ENCODE assay signal across 8 cellular contexts in the genomic region with DNA sequence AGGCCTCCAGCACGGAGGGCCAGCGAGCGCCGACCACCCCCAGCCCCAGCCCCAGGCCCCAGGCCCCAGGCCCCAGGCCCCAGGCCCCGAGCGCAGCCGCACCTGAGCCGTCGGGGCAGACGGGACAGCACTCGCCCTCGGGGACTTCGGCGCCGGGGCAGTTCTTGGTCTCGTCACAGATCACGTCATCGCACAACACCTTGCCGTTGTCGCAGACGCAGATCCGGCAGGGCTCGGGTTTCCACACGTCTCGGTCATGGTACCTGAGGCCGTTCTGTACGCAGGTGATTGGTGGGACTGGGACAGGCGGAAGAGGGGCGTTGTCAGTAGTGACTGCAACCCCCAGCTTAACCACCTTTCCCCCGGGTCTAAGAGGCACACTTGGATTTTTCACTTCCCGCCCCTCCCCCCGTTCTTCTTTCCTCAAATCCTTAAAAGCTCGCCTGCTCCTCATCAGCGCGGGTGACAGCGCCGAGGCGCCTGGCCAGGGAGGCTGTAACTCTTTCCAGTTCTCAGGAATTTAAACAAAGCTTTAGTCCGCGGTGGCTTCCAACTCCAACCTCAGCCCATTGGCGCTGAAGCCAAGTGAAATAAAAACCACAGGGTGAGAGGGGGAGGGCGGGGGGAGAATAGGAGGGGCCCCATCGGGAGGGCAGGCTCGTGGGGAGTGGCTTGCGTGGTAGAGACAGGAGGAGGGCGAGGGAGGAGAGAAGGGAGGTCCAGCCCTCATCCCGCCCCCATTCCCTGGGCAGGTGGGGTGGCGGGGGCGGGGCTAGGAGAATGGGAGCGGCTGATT. TPM values are rescaled to one million over a fixed set of nuclear protein-coding genes. Genes with fewer than 3 reads are reported as not detected.
DNase-seq lines count a peak whose midpoint lies in the region; ATAC-seq, FAIRE-seq and TF ChIP-seq lines count a peak whose summit lies in the region.

No MANE protein-coding gene starts in this region.

- H3K27ac Mint-ChIP-seq in activated naive CD8-positive, alpha-beta T cell, result no peak overlapping the region
- H3K27ac Mint-ChIP-seq in progenitor cell of endocrine pancreas, result peak overlapping the region; percentile 98

- FAIRE-seq in urothelium cell line (lab: Jason Lieb, UNC), result peak; percentile 88

- peaks cover 27% of the 10 kb centered on the region for H3K4me1 ChIP-seq in A673 (ENCODE audit: insufficient read depth, low read length, poor library complexity, severe bottlenecking)

- peaks cover 23% of the 10 kb centered on the region for H3K27me3 Mint-ChIP-seq in activated naive CD8-positive, alpha-beta T cell
- H3K27me3 Mint-ChIP-seq in progenitor cell of endocrine pancreas, result peaks cover 39% of the 10 kb centered on the region

- TF ChIP-seq CTCF in A673 (conservative IDR thresholded peaks at IDR 0.05; ENCODE audit: low read depth, low read length), result no peak
- TF ChIP-seq CTCF in progenitor cell of endocrine pancreas (IDR thresholded peaks at IDR 0.05; ENCODE audit: unreplicated experiment), result no peak

- H3K9me3 ChIP-seq in A673 (ENCODE audit: low read depth, low read length, poor library complexity, severe bottlenecking), result no peaks in the 10 kb centered on the region

- no peaks in the 10 kb centered on the region for H3K9me3 Mint-ChIP-seq in activated naive CD8-positive, alpha-beta T cell (ENCODE audit: low read depth)
- no peaks in the 10 kb centered on the region for H3K9me3 Mint-ChIP-seq in progenitor cell of endocrine pancreas (ENCODE audit: low read depth)

- CTCF ChIA-PET in A673 (lab: Charles Lee), result interaction anchor here (0.5 to 2.3 kb wide), 27 partner anchors 13 to 936 kb away, joined by 3 to 25 read pairs (median 5); a partner anchor contains a TSS

- peaks cover 18% of the 10 kb centered on the region for H3K4me1 Mint-ChIP-seq in activated naive CD8-positive, alpha-beta T cell (ENCODE audit: low read depth)
- peaks cover 6% of the 10 kb centered on the region for H3K4me1 Mint-ChIP-seq in progenitor cell of endocrine pancreas (ENCODE audit: low read depth)

- DNase-seq in A673 (ENCODE audit: low spot score), result peak; percentile 94
- DNase-seq in LHCN-M2 (ENCODE audit: low read depth), result peak; percentile 98
- DNase-seq in cardiac septum (ENCODE audit: low spot score), result peak; percentile 90
- peak; percentile 68 for DNase-seq in progenitor cell of endocrine pancreas (ENCODE audit: low spot score, unreplicated experiment)
- peak; percentile 97 for DNase-seq in urothelium cell line (ENCODE audit: low spot score)

- peak overlapping the region; percentile 80 for H3K4me3 Mint-ChIP-seq in activated naive CD8-positive, alpha-beta T cell
- H3K4me3 Mint-ChIP-seq in progenitor cell of endocrine pancreas (ENCODE audit: low read depth), result peak overlapping the region; percentile 76

- peak overlapping the region; percentile 49 for H3K4me3 ChIP-seq in A673 (ENCODE audit: low read depth, low read length, poor library complexity, severe bottlenecking)

- POLR2A ChIA-PET in A673 (lab: Charles Lee; ENCODE audit: low non-redundant PET), result interaction anchor here (0.6 kb wide), 2 partner anchors 12 to 87 kb away, joined by 4 to 24 read pairs; no protein-coding TSS in a partner anchor

- H3K27me3 ChIP-seq in A673 (replicated peaks; ENCODE audit: insufficient read depth, low read depth, low read length, poor library complexity), result peaks cover 19% of the 10 kb centered on the region

- H3K36me3 Mint-ChIP-seq in activated naive CD8-positive, alpha-beta T cell, result no peaks in the 10 kb centered on the region
- H3K36me3 Mint-ChIP-seq in progenitor cell of endocrine pancreas (ENCODE audit: insufficient read depth), result no peaks in the 10 kb centered on the region

- no peak overlapping the region for H3K27ac ChIP-seq in A673 (ENCODE audit: low read depth, low read length, poor library complexity, severe bottlenecking)

- no TSS peak for BruUV-seq in A673 (replicated peaks; lab: Mats Ljungman, UMichigan)

- H3K36me3 ChIP-seq in A673 (ENCODE audit: insufficient read depth, low read length, poor library complexity, severe bottlenecking), result no peaks in the 10 kb centered on the region

- intact Hi-C loops in A673 (cut with micrococcal nuclease; ENCODE audit: unreplicated experiment), result loop anchor here (1.0 kb wide), 2 partner anchors 73 to 97 kb away; no protein-coding TSS in a partner anchor
- intact Hi-C loops in cardiac septum (cut with DNase I), result loop anchor here (1.0 to 2.0 kb wide), 2 partner anchors 31 to 97 kb away; no protein-coding TSS in a partner anchor

- ATAC-seq in GM18909 (IDR thresholded peaks at IDR 0.05; ENCODE audit: poor library complexity, unreplicated experiment) (peak; percentile 29), SK-N-SH treated with all-trans-retinoic acid at 6 μM for 48 hours (peak; percentile 74)

TF ChIP-seq in SK-N-SH treated with all-trans-retinoic acid at 6 μM for 48 hours, 23 proteins besides CTCF, POLR2A, EP300 and RAD21:
- peak; percentile 46; the same call in 1 of the 2 replicates for TF ChIP-seq TOX (CRISPR knock-in tag; IDR thresholded peaks at IDR 0.05; ENCODE audit: borderline replicate concordance)
- TF ChIP-seq TCF4 (CRISPR knock-in tag; IDR thresholded peaks at IDR 0.05; ENCODE audit: borderline replicate concordance), result no peak
- TF ChIP-seq RARB (CRISPR knock-in tag; IDR thresholded peaks at IDR 0.05), result no peak
- TF ChIP-seq, protein P1, sequence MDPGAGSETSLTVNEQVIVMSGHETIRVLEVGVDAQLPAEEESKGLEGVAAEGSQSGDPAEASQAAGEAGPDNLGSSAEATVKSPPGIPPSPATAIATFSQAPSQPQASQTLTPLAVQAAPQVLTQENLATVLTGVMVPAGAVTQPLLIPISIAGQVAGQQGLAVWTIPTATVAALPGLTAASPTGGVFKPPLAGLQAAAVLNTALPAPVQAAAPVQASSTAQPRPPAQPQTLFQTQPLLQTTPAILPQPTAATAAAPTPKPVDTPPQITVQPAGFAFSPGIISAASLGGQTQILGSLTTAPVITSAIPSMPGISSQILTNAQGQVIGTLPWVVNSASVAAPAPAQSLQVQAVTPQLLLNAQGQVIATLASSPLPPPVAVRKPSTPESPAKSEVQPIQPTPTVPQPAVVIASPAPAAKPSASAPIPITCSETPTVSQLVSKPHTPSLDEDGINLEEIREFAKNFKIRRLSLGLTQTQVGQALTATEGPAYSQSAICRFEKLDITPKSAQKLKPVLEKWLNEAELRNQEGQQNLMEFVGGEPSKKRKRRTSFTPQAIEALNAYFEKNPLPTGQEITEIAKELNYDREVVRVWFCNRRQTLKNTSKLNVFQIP (CRISPR knock-in tag; IDR thresholded peaks at IDR 0.05; ENCODE audit: borderline replicate concordance, low read depth), result 0 out of 2 replicates have a peak, but pooled peaks have one; percentile 32
- TF ChIP-seq ISL1 (CRISPR knock-in tag; IDR thresholded peaks at IDR 0.05), result peak; percentile 69; the same call in 1 of the 2 replicates
- no peak for TF ChIP-seq ZNF8 (CRISPR knock-in tag; IDR thresholded peaks at IDR 0.05)
- TF ChIP-seq, protein P2, sequence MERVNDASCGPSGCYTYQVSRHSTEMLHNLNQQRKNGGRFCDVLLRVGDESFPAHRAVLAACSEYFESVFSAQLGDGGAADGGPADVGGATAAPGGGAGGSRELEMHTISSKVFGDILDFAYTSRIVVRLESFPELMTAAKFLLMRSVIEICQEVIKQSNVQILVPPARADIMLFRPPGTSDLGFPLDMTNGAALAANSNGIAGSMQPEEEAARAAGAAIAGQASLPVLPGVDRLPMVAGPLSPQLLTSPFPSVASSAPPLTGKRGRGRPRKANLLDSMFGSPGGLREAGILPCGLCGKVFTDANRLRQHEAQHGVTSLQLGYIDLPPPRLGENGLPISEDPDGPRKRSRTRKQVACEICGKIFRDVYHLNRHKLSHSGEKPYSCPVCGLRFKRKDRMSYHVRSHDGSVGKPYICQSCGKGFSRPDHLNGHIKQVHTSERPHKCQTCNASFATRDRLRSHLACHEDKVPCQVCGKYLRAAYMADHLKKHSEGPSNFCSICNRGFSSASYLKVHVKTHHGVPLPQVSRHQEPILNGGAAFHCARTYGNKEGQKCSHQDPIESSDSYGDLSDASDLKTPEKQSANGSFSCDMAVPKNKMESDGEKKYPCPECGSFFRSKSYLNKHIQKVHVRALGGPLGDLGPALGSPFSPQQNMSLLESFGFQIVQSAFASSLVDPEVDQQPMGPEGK (CRISPR knock-in tag; IDR thresholded peaks at IDR 0.05; ENCODE audit: borderline replicate concordance), result peak; percentile 88

RNA-seq across cellular contexts. Expression of a gene that starts 1.6 kb away (rescaled TPM):
- total RNA-seq in A673 (2021), result 24.6 and 44.7 TPM in 2 replicates
- total RNA-seq in LHCN-M2 (2014; rRNA removed), result 339 and 356 TPM in 2 replicates
- polyA plus RNA-seq in LHCN-M2 (2012), result 1,579 TPM
- 142 TPM for total RNA-seq in cardiac septum
- total RNA-seq in progenitor cell of endocrine pancreas, result 26.7 and 38.4 TPM in 2 replicates

RNA-seq across cellular contexts. Expression of a gene that starts 34.0 kb away (rescaled TPM):
- total RNA-seq in A673 (2021) (not detected in 2 replicates), LHCN-M2 (2014; rRNA removed) (200 and 207 TPM in 2 replicates), cardiac septum (159 TPM), progenitor cell of endocrine pancreas (not detected in 2 replicates)
- 205 TPM for polyA plus RNA-seq in LHCN-M2 (2012)

RNA-seq across cellular contexts. Expression of a gene that starts 49.4 kb away (rescaled TPM):
- total RNA-seq in A673 (2021), result 61.3 and 68.4 TPM in 2 replicates
- 40.6 and 42.7 TPM in 2 replicates for total RNA-seq in LHCN-M2 (2014; rRNA removed)
- polyA plus RNA-seq in LHCN-M2 (2012), result 35.2 TPM
- 46.1 TPM for total RNA-seq in cardiac septum
- 34.3 and 35.7 TPM in 2 replicates for total RNA-seq in progenitor cell of endocrine pancreas

Comparison
In these comparisons a context has a peak if more than half of its experiments do, and no peak if none do; other contexts are left out.
1. RNA of a gene that starts 34.0 kb away (total RNA-seq): 200 to 207 TPM in LHCN-M2 and 159 TPM in cardiac septum (single experiment); not detected in A673 and not detected in progenitor cell of endocrine pancreas; every median in the first group is over 100 times any median in the second.
2. Peak in every context shown above with its lines, with median percentiles within 50 percentile points of each other: DNase-seq.